Comparison of ENCODE assay signal across 26 cellular contexts in genomic region chr5:59564895-59565294, GRCh38.
"Had no signal": no experiment of that assay in that cellular context is flagged by ENCODE, and none has a peak within 500 bp of the region (broad histone marks: within the 10 kb centered on the region; RNA-seq: fewer than 3 reads in every experiment).

No MANE protein-coding gene starts in this region.

- H3K9me3 ChIP-seq: esophagus muscularis mucosa, prostate gland, right atrium auricular region, tibial artery had no signal

- H3K36me3 Mint-ChIP-seq: activated naive CD4-positive, alpha-beta T cell treated with anti-CD3 and anti-CD28 coated beads, Interleukin-2, amount 50 U/mL, for 72 hours; naive thymus-derived CD8-positive, alpha-beta T cell had no signal

- FAIRE-seq: frontal cortex, islet of Langerhans, urothelium cell line had no signal

- H3K27ac Mint-ChIP-seq: activated CD4-positive, alpha-beta T cell treated with anti-CD3 and anti-CD28 coated beads for 36 hours; activated naive CD4-positive, alpha-beta T cell treated with anti-CD3 and anti-CD28 coated beads, Interleukin-2, amount 50 U/mL, for 72 hours; activated T-cell treated with anti-CD3 and anti-CD28 coated beads, Interleukin-2, amount 50 U/mL, for 24 hours; activated T-helper 17 cell treated with anti-CD3 and anti-CD28 coated beads, Interleukin-2, amount 50 U/mL, for 72 hours; brain; stimulated activated naive CD8-positive, alpha-beta T cell treated with anti-CD3 and anti-CD28 coated beads, Interleukin-15, Interleukin-2, amounts not matched to agents 100 ng/mL and 50 ng/mL, for 24 hours; T-helper 1 cell treated with Interleukin-12 subunit alpha and Interleukin-12 subunit beta and Interleukin-4 antibody, amounts not matched to agents 30 μg/mL and 1 μg/mL, for 36 hours; WTC11 had no signal

- ATAC-seq: activated CD4-positive, alpha-beta T cell treated with anti-CD3 and anti-CD28 coated beads for 36 hours; activated naive CD4-positive, alpha-beta T cell treated with anti-CD3 and anti-CD28 coated beads, Interleukin-2, amount 50 U/mL, for 72 hours; activated T-helper 17 cell treated with anti-CD3 and anti-CD28 coated beads, Interleukin-2, amount 50 U/mL, for 72 hours; naive thymus-derived CD8-positive, alpha-beta T cell; WTC11 had no signal

- H3K27ac ChIP-seq: esophagus muscularis mucosa, prostate gland, right atrium auricular region, tibial artery had no signal

- H3K9me3 Mint-ChIP-seq: activated naive CD4-positive, alpha-beta T cell treated with anti-CD3 and anti-CD28 coated beads, Interleukin-2, amount 50 U/mL, for 72 hours; activated T-cell treated with anti-CD3 and anti-CD28 coated beads, Interleukin-2, amount 50 U/mL, for 24 hours; activated T-helper 17 cell treated with anti-CD3 and anti-CD28 coated beads, Interleukin-2, amount 50 U/mL, for 72 hours; stimulated activated naive CD8-positive, alpha-beta T cell treated with anti-CD3 and anti-CD28 coated beads, Interleukin-15, Interleukin-2, amounts not matched to agents 100 ng/mL and 50 ng/mL, for 24 hours; T-helper 1 cell treated with Interleukin-12 subunit alpha and Interleukin-12 subunit beta and Interleukin-4 antibody, amounts not matched to agents 30 μg/mL and 1 μg/mL, for 36 hours had no signal

- H3K36me3 ChIP-seq: esophagus muscularis mucosa, prostate gland, right atrium auricular region, tibial artery had no signal

- H3K4me1 Mint-ChIP-seq: activated T-helper 17 cell treated with anti-CD3 and anti-CD28 coated beads, Interleukin-2, amount 50 U/mL, for 72 hours had no signal

- H3K4me3 ChIP-seq: esophagus muscularis mucosa, prostate gland, right atrium auricular region, tibial artery had no signal

- DNase-seq: activated CD4-positive, alpha-beta T cell treated with anti-CD3 and anti-CD28 coated beads for 36 hours; activated CD4-positive, alpha-beta T cell treated with anti-CD3 and anti-CD28 coated beads, Interleukin-2, amount 50 U/mL, for 4 hours; activated CD8-positive, alpha-beta memory T cell treated with anti-CD3 and anti-CD28 coated beads for 24 hours; activated CD8-positive, alpha-beta memory T cell treated with anti-CD3 and anti-CD28 coated beads, Interleukin-2, amount 50 U/mL, for 4 hours; activated T-cell treated with anti-CD3 and anti-CD28 coated beads, Interleukin-2, amount 50 U/mL, for 24 hours; aorta; caudate nucleus; effector memory CD4-positive, alpha-beta T cell; hypothalamus; naive thymus-derived CD8-positive, alpha-beta T cell; stimulated activated CD4-positive, alpha-beta T cell treated with anti-CD3 and anti-CD28 coated beads, Interleukin-4, amount 100 ng/mL, for 24 hours; substantia nigra; T1000; tibial artery had no signal

- H3K4me3 Mint-ChIP-seq: activated CD4-positive, alpha-beta T cell treated with anti-CD3 and anti-CD28 coated beads for 36 hours; activated T-cell treated with anti-CD3 and anti-CD28 coated beads, Interleukin-2, amount 50 U/mL, for 24 hours; activated T-helper 17 cell treated with anti-CD3 and anti-CD28 coated beads, Interleukin-2, amount 50 U/mL, for 72 hours; brain; naive thymus-derived CD8-positive, alpha-beta T cell; stimulated activated naive CD8-positive, alpha-beta T cell treated with anti-CD3 and anti-CD28 coated beads, Interleukin-15, Interleukin-2, amounts not matched to agents 100 ng/mL and 50 ng/mL, for 24 hours; T-helper 1 cell treated with Interleukin-12 subunit alpha and Interleukin-12 subunit beta and Interleukin-4 antibody, amounts not matched to agents 30 μg/mL and 1 μg/mL, for 36 hours; WTC11 had no signal

- H3K27me3 ChIP-seq: esophagus muscularis mucosa, right atrium auricular region, tibial artery had no signal

- H3K4me1 ChIP-seq: prostate gland had no signal

- H3K27me3 Mint-ChIP-seq: activated CD4-positive, alpha-beta T cell treated with anti-CD3 and anti-CD28 coated beads for 36 hours; activated T-cell treated with anti-CD3 and anti-CD28 coated beads, Interleukin-2, amount 50 U/mL, for 24 hours; activated T-helper 17 cell treated with anti-CD3 and anti-CD28 coated beads, Interleukin-2, amount 50 U/mL, for 72 hours; brain; stimulated activated naive CD8-positive, alpha-beta T cell treated with anti-CD3 and anti-CD28 coated beads, Interleukin-15, Interleukin-2, amounts not matched to agents 100 ng/mL and 50 ng/mL, for 24 hours had no signal
